ENCODE assay signal across 1 cellular context in the genomic region with DNA sequence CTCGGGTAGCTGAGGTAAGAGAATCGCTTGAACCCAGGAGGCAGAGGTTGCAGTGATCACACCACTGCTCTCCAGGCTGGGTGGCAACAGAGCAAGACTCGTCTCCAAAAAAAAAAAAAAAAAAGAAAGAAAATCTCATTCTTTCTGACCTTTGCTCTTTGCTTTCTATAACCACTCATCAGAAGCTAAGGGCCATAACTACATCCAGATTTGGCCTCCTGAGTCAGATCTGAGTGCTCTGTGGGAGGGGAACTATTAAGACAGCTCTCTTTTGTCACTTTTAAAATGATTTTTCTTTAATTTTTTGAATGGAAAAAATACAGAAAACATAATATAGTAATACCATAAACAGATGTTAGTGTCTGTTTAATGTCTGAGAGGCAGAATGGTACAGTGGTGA.
TF ChIP-seq lines count a peak whose summit lies in the region.

No MANE protein-coding gene starts in this region.

TF ChIP-seq in HepG2, 621 proteins besides CTCF, POLR2A, EP300 and RAD21 (continued from another document):
- TF ChIP-seq, protein P1, sequence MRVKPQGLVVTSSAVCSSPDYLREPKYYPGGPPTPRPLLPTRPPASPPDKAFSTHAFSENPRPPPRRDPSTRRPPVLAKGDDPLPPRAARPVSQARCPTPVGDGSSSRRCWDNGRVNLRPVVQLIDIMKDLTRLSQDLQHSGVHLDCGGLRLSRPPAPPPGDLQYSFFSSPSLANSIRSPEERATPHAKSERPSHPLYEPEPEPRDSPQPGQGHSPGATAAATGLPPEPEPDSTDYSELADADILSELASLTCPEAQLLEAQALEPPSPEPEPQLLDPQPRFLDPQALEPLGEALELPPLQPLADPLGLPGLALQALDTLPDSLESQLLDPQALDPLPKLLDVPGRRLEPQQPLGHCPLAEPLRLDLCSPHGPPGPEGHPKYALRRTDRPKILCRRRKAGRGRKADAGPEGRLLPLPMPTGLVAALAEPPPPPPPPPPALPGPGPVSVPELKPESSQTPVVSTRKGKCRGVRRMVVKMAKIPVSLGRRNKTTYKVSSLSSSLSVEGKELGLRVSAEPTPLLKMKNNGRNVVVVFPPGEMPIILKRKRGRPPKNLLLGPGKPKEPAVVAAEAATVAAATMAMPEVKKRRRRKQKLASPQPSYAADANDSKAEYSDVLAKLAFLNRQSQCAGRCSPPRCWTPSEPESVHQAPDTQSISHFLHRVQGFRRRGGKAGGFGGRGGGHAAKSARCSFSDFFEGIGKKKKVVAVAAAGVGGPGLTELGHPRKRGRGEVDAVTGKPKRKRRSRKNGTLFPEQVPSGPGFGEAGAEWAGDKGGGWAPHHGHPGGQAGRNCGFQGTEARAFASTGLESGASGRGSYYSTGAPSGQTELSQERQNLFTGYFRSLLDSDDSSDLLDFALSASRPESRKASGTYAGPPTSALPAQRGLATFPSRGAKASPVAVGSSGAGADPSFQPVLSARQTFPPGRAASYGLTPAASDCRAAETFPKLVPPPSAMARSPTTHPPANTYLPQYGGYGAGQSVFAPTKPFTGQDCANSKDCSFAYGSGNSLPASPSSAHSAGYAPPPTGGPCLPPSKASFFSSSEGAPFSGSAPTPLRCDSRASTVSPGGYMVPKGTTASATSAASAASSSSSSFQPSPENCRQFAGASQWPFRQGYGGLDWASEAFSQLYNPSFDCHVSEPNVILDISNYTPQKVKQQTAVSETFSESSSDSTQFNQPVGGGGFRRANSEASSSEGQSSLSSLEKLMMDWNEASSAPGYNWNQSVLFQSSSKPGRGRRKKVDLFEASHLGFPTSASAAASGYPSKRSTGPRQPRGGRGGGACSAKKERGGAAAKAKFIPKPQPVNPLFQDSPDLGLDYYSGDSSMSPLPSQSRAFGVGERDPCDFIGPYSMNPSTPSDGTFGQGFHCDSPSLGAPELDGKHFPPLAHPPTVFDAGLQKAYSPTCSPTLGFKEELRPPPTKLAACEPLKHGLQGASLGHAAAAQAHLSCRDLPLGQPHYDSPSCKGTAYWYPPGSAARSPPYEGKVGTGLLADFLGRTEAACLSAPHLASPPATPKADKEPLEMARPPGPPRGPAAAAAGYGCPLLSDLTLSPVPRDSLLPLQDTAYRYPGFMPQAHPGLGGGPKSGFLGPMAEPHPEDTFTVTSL (CRISPR knock-in tag; IDR thresholded peaks at IDR 0.05; ENCODE audit: borderline replicate concordance), result no peak
- TF ChIP-seq, protein P2, sequence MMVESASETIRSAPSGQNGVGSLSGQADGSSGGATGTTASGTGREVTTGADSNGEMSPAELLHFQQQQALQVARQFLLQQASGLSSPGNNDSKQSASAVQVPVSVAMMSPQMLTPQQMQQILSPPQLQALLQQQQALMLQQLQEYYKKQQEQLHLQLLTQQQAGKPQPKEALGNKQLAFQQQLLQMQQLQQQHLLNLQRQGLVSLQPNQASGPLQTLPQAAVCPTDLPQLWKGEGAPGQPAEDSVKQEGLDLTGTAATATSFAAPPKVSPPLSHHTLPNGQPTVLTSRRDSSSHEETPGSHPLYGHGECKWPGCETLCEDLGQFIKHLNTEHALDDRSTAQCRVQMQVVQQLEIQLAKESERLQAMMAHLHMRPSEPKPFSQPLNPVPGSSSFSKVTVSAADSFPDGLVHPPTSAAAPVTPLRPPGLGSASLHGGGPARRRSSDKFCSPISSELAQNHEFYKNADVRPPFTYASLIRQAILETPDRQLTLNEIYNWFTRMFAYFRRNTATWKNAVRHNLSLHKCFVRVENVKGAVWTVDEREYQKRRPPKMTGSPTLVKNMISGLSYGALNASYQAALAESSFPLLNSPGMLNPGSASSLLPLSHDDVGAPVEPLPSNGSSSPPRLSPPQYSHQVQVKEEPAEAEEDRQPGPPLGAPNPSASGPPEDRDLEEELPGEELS (CRISPR knock-in tag; IDR thresholded peaks at IDR 0.05), result no peak
